8 cellular contexts compared by ENCODE assay signal in genomic region chr7:30135271-30135550, GRCh38. TPM values are rescaled to one million over a fixed set of nuclear protein-coding genes. Genes with fewer than 3 reads are reported as not detected.
A peak's percentile ranks its signal among the peaks of the same experiment; 100 is the strongest.
DNase-seq lines count a peak whose midpoint lies in the region; ATAC-seq lines count a peak whose summit lies in the region.

No MANE protein-coding gene starts in this region.

- peak overlapping the region; percentile 78 for H3K4me3 ChIP-seq in right cardiac atrium (ENCODE audit: low read length)

- H3K4me3 Mint-ChIP-seq in activated CD4-positive, alpha-beta T cell treated with anti-CD3 and anti-CD28 coated beads, Interleukin-2, amount 10 ng/mL, durations not matched to agents 7 days and 5 days = peak overlapping the region; percentile 71
- peak overlapping the region; percentile 91 for H3K4me3 Mint-ChIP-seq in T-helper 17 cell
- H3K4me3 Mint-ChIP-seq in stimulated activated naive CD8-positive, alpha-beta T cell treated with anti-CD3 and anti-CD28 coated beads, Interleukin-15, amount 100 ng/mL, for 72 hours = peak overlapping the region; percentile 69 to 81

- H3K27ac ChIP-seq in right cardiac atrium (ENCODE audit: low read length) = peak overlapping the region; percentile 74

- no peaks in the 10 kb centered on the region for H3K27me3 ChIP-seq in right cardiac atrium (ENCODE audit: control insufficient read depth, insufficient read depth)

- intact Hi-C loops in right cardiac atrium (cut with DNase I) = no loop called here

- ATAC-seq in T-helper 17 cell (no peak), right cardiac atrium (no peak)
- no peak for ATAC-seq in stimulated activated naive CD8-positive, alpha-beta T cell treated with anti-CD3 and anti-CD28 coated beads, Interleukin-15, amount 100 ng/mL, for 72 hours

- DNase-seq in activated CD4-positive, alpha-beta T cell treated with anti-CD3 and anti-CD28 coated beads, Interleukin-2, amount 10 ng/mL, durations not matched to agents 7 days and 5 days = no peak
- DNase-seq in activated CD4-positive, alpha-beta T cell treated with anti-CD3 and anti-CD28 coated beads, Interleukin-2, amount 50 U/mL, for 48 hours = no peak
- DNase-seq in T-helper 17 cell = no peak
- no peak for DNase-seq in right cardiac atrium
- no peak for DNase-seq in stimulated activated naive CD8-positive, alpha-beta T cell treated with anti-CD3 and anti-CD28 coated beads, Interleukin-15, amount 100 ng/mL, for 72 hours
- DNase-seq in activated effector memory CD4-positive, alpha-beta T cell treated with Interleukin-2 at 50 U/mL for 16 hours = no peak
- no peak for DNase-seq in hepatic stellate cell (ENCODE audit: low spot score)
- DNase-seq in GOT3 (lab: John Stamatoyannopoulos, UW) = no peak

- H3K9me3 Mint-ChIP-seq in activated CD4-positive, alpha-beta T cell treated with anti-CD3 and anti-CD28 coated beads, Interleukin-2, amount 10 ng/mL, durations not matched to agents 7 days and 5 days = no peaks in the 10 kb centered on the region
- H3K9me3 Mint-ChIP-seq in stimulated activated naive CD8-positive, alpha-beta T cell treated with anti-CD3 and anti-CD28 coated beads, Interleukin-15, amount 100 ng/mL, for 72 hours = no peaks in the 10 kb centered on the region

- H3K9me3 ChIP-seq in T-helper 17 cell (ENCODE audit: control insufficient read depth, low read length, poor library complexity, severe bottlenecking) = no peaks in the 10 kb centered on the region
- H3K9me3 ChIP-seq in right cardiac atrium (ENCODE audit: control insufficient read depth, low read length) = no peaks in the 10 kb centered on the region

- under 1% methylated on average over 44 of the region's 44 CpGs for WGBS in right cardiac atrium

- CTCF ChIA-PET in activated CD4-positive, alpha-beta T cell treated with anti-CD3 and anti-CD28 coated beads, Interleukin-2, amount 10 ng/mL, durations not matched to agents 7 days and 5 days (lab: Charles Lee) = interaction anchor here (1.0 to 1.6 kb wide), 4 partner anchors 9 to 187 kb away, joined by 3 to 4 read pairs (median 3); no protein-coding TSS in a partner anchor

- peaks cover 7% of the 10 kb centered on the region for H3K4me1 Mint-ChIP-seq in activated CD4-positive, alpha-beta T cell treated with anti-CD3 and anti-CD28 coated beads, Interleukin-2, amount 10 ng/mL, durations not matched to agents 7 days and 5 days
- peaks cover 15% of the 10 kb centered on the region for H3K4me1 Mint-ChIP-seq in T-helper 17 cell
- H3K4me1 Mint-ChIP-seq in stimulated activated naive CD8-positive, alpha-beta T cell treated with anti-CD3 and anti-CD28 coated beads, Interleukin-15, amount 100 ng/mL, for 72 hours = peaks cover 10% of the 10 kb centered on the region

- peak overlapping the region; percentile 52 for H3K27ac Mint-ChIP-seq in activated CD4-positive, alpha-beta T cell treated with anti-CD3 and anti-CD28 coated beads, Interleukin-2, amount 10 ng/mL, durations not matched to agents 7 days and 5 days
- H3K27ac Mint-ChIP-seq in T-helper 17 cell = peak overlapping the region; percentile 67
- no peak overlapping the region for H3K27ac Mint-ChIP-seq in stimulated activated naive CD8-positive, alpha-beta T cell treated with anti-CD3 and anti-CD28 coated beads, Interleukin-15, amount 100 ng/mL, for 72 hours

- peaks cover 14% of the 10 kb centered on the region for H3K27me3 Mint-ChIP-seq in activated CD4-positive, alpha-beta T cell treated with anti-CD3 and anti-CD28 coated beads, Interleukin-2, amount 10 ng/mL, durations not matched to agents 7 days and 5 days
- H3K27me3 Mint-ChIP-seq in T-helper 17 cell = peaks cover 6% of the 10 kb centered on the region
- H3K27me3 Mint-ChIP-seq in stimulated activated naive CD8-positive, alpha-beta T cell treated with anti-CD3 and anti-CD28 coated beads, Interleukin-15, amount 100 ng/mL, for 72 hours = peaks cover 17% of the 10 kb centered on the region

- no peaks in the 10 kb centered on the region for H3K36me3 Mint-ChIP-seq in activated CD4-positive, alpha-beta T cell treated with anti-CD3 and anti-CD28 coated beads, Interleukin-2, amount 10 ng/mL, durations not matched to agents 7 days and 5 days (ENCODE audit: low read depth)
- no peaks in the 10 kb centered on the region for H3K36me3 Mint-ChIP-seq in T-helper 17 cell (ENCODE audit: low read depth)

- H3K4me1 ChIP-seq in right cardiac atrium (ENCODE audit: control insufficient read depth, insufficient read depth, low read length) = peaks cover 6% of the 10 kb centered on the region

- POLR2A ChIA-PET in activated CD4-positive, alpha-beta T cell treated with anti-CD3 and anti-CD28 coated beads, Interleukin-2, amount 10 ng/mL, durations not matched to agents 7 days and 5 days (lab: Charles Lee) = no interaction called here

RNA-seq across cellular contexts. Expression of gene MTURN, which starts 0.4 kb away (rescaled TPM):
- 1 to 10 TPM; 3.7 to 4.1 TPM for total RNA-seq in activated CD4-positive, alpha-beta T cell treated with anti-CD3 and anti-CD28 coated beads, Interleukin-2, amount 10 ng/mL, durations not matched to agents 7 days and 5 days
- total RNA-seq in T-helper 17 cell (10 to 100 TPM; 25.1 to 91.0 TPM), right cardiac atrium (10 to 100 TPM; 25.3 to 50.8 (median 33.4) TPM)
- 15.0 TPM for polyA plus RNA-seq in right cardiac atrium

Comparison
In these comparisons a context has a peak if more than half of its experiments do, and no peak if none do; other contexts are left out.
1. H3K27ac Mint-ChIP-seq: peak in activated CD4-positive, alpha-beta T cell treated with anti-CD3 and anti-CD28 coated beads, Interleukin-2, amount 10 ng/mL, durations not matched to agents 7 days and 5 days (single experiment) and T-helper 17 cell (single experiment); none in stimulated activated naive CD8-positive, alpha-beta T cell treated with anti-CD3 and anti-CD28 coated beads, Interleukin-15, amount 100 ng/mL, for 72 hours (0 of 2).
2. RNA of gene MTURN, which starts 0.4 kb away (total RNA-seq): 25.1 to 91.0 TPM in T-helper 17 cell and 25.3 to 50.8 TPM in right cardiac atrium; 3.7 to 4.1 TPM in activated CD4-positive, alpha-beta T cell treated with anti-CD3 and anti-CD28 coated beads, Interleukin-2, amount 10 ng/mL, durations not matched to agents 7 days and 5 days; every median in the first group is over 4 times any median in the second.
3. Peak in every context shown above with its lines, with median percentiles within 50 percentile points of each other: H3K4me3 Mint-ChIP-seq.